12 cellular contexts compared by ENCODE assay signal in genomic region chr14:19489475-19489874, GRCh38. TPM values are rescaled to one million over a fixed set of nuclear protein-coding genes. Genes with fewer than 3 reads are reported as not detected.
DNase-seq lines count a peak whose midpoint lies in the region; ATAC-seq, FAIRE-seq and TF ChIP-seq lines count a peak whose summit lies in the region.
"Not testable (repeated sequence)": the region's sequence is repeated elsewhere in the genome, so short reads cannot be mapped to it uniquely, and the experiment has no call there.
"Had no signal": no experiment of that assay in that cellular context is flagged by ENCODE, and none has a peak within 500 bp of the region (broad histone marks: within the 10 kb centered on the region; RNA-seq: fewer than 3 reads in every experiment).

No MANE protein-coding gene starts in this region.

- not testable (repeated sequence) for H3K9me3 Mint-ChIP-seq in osteocyte (ENCODE audit: unreplicated experiment)

- FAIRE-seq in frontal cortex (lab: Jason Lieb, UNC) (peak; percentile 64), small intestine (lab: Jason Lieb, UNC) (peak; percentile 49)

- H3K4me1 ChIP-seq in small intestine (ENCODE audit: control insufficient read depth in 2 of 2, insufficient read depth in 1 of 2, low read depth in 1 of 2, low read length in 1 of 2); upper lobe of right lung: not testable (repeated sequence)

- not testable (repeated sequence) for TF ChIP-seq CTCF in osteocyte (IDR thresholded peaks at IDR 0.05); upper lobe of right lung (IDR thresholded peaks at IDR 0.05)

- H3K4me3 Mint-ChIP-seq in osteocyte (ENCODE audit: unreplicated experiment) = not testable (repeated sequence)

- not testable (repeated sequence) for H3K9me3 ChIP-seq in small intestine (ENCODE audit: control insufficient read depth, low read depth); upper lobe of right lung

- ATAC-seq in GM18511 (IDR thresholded peaks at IDR 0.05; ENCODE audit: unreplicated experiment) = peak; percentile 58
- ATAC-seq in upper lobe of right lung = not testable (repeated sequence)

- intact Hi-C loops in upper lobe of right lung (cut with DNase I) = not testable (repeated sequence)

- not testable (repeated sequence) for DNase-seq in frontal cortex (ENCODE audit: low spot score in 2 of 2); small intestine
- peak; percentile 46 for DNase-seq in osteocyte (ENCODE audit: extremely low spot score, unreplicated experiment)
- peak; percentile 8 for DNase-seq in upper lobe of right lung

- H3K36me3 Mint-ChIP-seq in osteocyte (ENCODE audit: unreplicated experiment) = not testable (repeated sequence)

- not testable (repeated sequence) for H3K27ac Mint-ChIP-seq in osteocyte (ENCODE audit: unreplicated experiment)

- H3K4me1 Mint-ChIP-seq in osteocyte (ENCODE audit: unreplicated experiment) = not testable (repeated sequence)

- not testable (repeated sequence) for H3K27me3 ChIP-seq in small intestine (ENCODE audit: control insufficient read depth in 2 of 2, insufficient read depth in 2 of 2, low read length in 2 of 2); upper lobe of right lung

- H3K4me3 ChIP-seq in small intestine (ENCODE audit: low read depth in 1 of 2, low read length in 2 of 2); upper lobe of right lung: not testable (repeated sequence)

- not testable (repeated sequence) for H3K36me3 ChIP-seq in small intestine (ENCODE audit: control insufficient read depth in 2 of 2, insufficient read depth in 2 of 2, low read length in 2 of 2); upper lobe of right lung

- H3K27ac ChIP-seq in small intestine (ENCODE audit: low read depth in 1 of 2, low read length in 1 of 2); upper lobe of right lung: not testable (repeated sequence)

- WGBS in small intestine, 3 donors = 83 to 92% (median 87%) methylated on average over 2 of the region's 2 CpGs

- not testable (repeated sequence) for H3K27me3 Mint-ChIP-seq in osteocyte (ENCODE audit: unreplicated experiment)

RNA-seq across cellular contexts. Expression of gene POTEG, which starts 55.3 kb away (rescaled TPM):
- total RNA-seq in frontal cortex = not detected
- total RNA-seq in osteocyte = not detected in 2 replicates
- not detected for polyA plus RNA-seq in small intestine
- total RNA-seq in upper lobe of right lung = not detected
- total RNA-seq: A673; CD4-positive, alpha-beta memory T cell; CD4-positive, CD25-positive, alpha-beta regulatory T cell; CD8-positive, alpha-beta memory T cell; G401 had no signal
- polyA plus RNA-seq: AG04450; CD14-positive monocyte; CD4-positive, alpha-beta memory T cell; CD4-positive, CD25-positive, alpha-beta regulatory T cell; CD8-positive, alpha-beta memory T cell had no signal
